In the genomic region with DNA sequence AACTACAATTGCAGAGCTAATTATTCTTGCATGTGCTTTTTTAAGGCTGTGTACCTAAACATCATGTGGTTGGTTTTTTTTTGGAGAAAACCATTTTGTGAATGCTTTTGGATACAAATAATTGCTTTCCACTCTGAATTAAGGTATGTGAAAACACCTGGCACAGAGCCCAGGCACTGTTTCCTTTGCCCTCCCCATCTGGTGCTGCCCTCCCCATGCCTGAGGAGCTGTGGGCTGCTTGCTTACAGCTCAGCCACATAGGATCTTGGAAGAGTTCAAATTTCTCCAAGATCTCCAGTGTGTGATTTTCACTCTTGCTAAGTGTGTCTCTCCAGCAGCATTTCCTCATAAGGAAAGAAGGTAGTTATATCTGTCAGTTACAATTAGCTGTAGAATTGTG, we compare ENCODE assay signal across 25 cellular contexts. TPM values are rescaled to one million over a fixed set of nuclear protein-coding genes. Genes with fewer than 3 reads are reported as not detected.
DNase-seq lines count a peak whose midpoint lies in the region; ATAC-seq, FAIRE-seq and TF ChIP-seq lines count a peak whose summit lies in the region.
"Had no signal": no experiment of that assay in that cellular context is flagged by ENCODE, and none has a peak within 500 bp of the region (broad histone marks: within the 10 kb centered on the region; RNA-seq: fewer than 3 reads in every experiment).

No MANE protein-coding gene starts in this region.

- H3K4me1 Mint-ChIP-seq in WTC11 = peaks cover 15% of the 10 kb centered on the region
- H3K4me1 Mint-ChIP-seq: activated CD4-positive, alpha-beta T cell treated with anti-CD3 and anti-CD28 coated beads, Interleukin-2, amount 10 ng/mL, durations not matched to agents 7 days and 5 days; memory B cell; T-cell had no signal

- H3K9me3 Mint-ChIP-seq in WTC11 = no peaks in the 10 kb centered on the region
- H3K9me3 Mint-ChIP-seq: activated CD4-positive, alpha-beta T cell treated with anti-CD3 and anti-CD28 coated beads, Interleukin-2, amount 10 ng/mL, durations not matched to agents 7 days and 5 days; memory B cell; natural killer cell treated with Interleukin-12 subunit alpha and Interleukin-12 subunit beta and Interleukin-15 and Interleukin-18, amount 100 ng/mL, for 72 hours; T-cell had no signal

- POLR2A ChIA-PET in HEK293 (lab: Yijun Ruan, JAX) (interaction anchor here (1.3 kb wide), 1 partner anchor 28 kb away, joined by 5 read pairs; a partner anchor contains a TSS), WTC11 (lab: Charles Lee) (no interaction called here)

- CTCF ChIA-PET in HEK293 (lab: Yijun Ruan, JAX) = interaction anchor here (0.6 to 1.1 kb wide), 4 partner anchors 7 to 713 kb away, joined by 3 to 5 read pairs (median 5); no protein-coding TSS in a partner anchor
- CTCF ChIA-PET in WTC11 (lab: Charles Lee) = interaction anchor here (0.9 kb wide), 1 partner anchor 69 kb away, joined by 3 read pairs; no protein-coding TSS in a partner anchor

- no peak overlapping the region for H3K4me3 Mint-ChIP-seq in WTC11
- H3K4me3 Mint-ChIP-seq: activated CD4-positive, alpha-beta T cell treated with anti-CD3 and anti-CD28 coated beads, Interleukin-2, amount 10 ng/mL, durations not matched to agents 7 days and 5 days; memory B cell; natural killer cell treated with Interleukin-12 subunit alpha and Interleukin-12 subunit beta and Interleukin-15 and Interleukin-18, amount 100 ng/mL, for 72 hours; T-cell had no signal

- H3K27ac ChIP-seq in HEK293 (ENCODE audit: extremely low read depth, low read depth, low read length) = no peak overlapping the region
- H3K27ac ChIP-seq: 22Rv1, parathyroid adenoma, tibial artery had no signal

- peaks cover 3% of the 10 kb centered on the region; the same call in 1 of the 2 replicates for H3K4me1 ChIP-seq in HEK293 (ENCODE audit: control insufficient read depth, insufficient read depth, low read length)
- H3K4me1 ChIP-seq: parathyroid adenoma, tibial artery had no signal

- no peaks in the 10 kb centered on the region for H3K9me3 ChIP-seq in HEK293 (ENCODE audit: control insufficient read depth, insufficient read depth, low read depth, low read length)
- H3K9me3 ChIP-seq: heart left ventricle, tibial artery had no signal

- no peaks in the 10 kb centered on the region for H3K36me3 Mint-ChIP-seq in WTC11
- H3K36me3 Mint-ChIP-seq: memory B cell; natural killer cell treated with Interleukin-12 subunit alpha and Interleukin-12 subunit beta and Interleukin-15 and Interleukin-18, amount 100 ng/mL, for 72 hours; T-cell had no signal

- no peak overlapping the region for H3K27ac Mint-ChIP-seq in WTC11
- H3K27ac Mint-ChIP-seq: activated CD4-positive, alpha-beta T cell treated with anti-CD3 and anti-CD28 coated beads, Interleukin-2, amount 10 ng/mL, durations not matched to agents 7 days and 5 days; memory B cell; natural killer cell treated with Interleukin-12 subunit alpha and Interleukin-12 subunit beta and Interleukin-15 and Interleukin-18, amount 100 ng/mL, for 72 hours; T-cell had no signal

- H3K27me3 ChIP-seq in bronchial epithelial cell (ENCODE audit: control insufficient read depth, insufficient read depth, low read length) = no peaks in the 10 kb centered on the region
- H3K27me3 ChIP-seq: heart left ventricle, tibial artery had no signal

- ATAC-seq in HG03442 (IDR thresholded peaks at IDR 0.05; ENCODE audit: unreplicated experiment) (no peak), HG02938 (IDR thresholded peaks at IDR 0.05; ENCODE audit: unreplicated experiment) (no peak), WTC11 (no peak)
- ATAC-seq: heart left ventricle; natural killer cell treated with Interleukin-12 subunit alpha and Interleukin-12 subunit beta and Interleukin-15 and Interleukin-18, amount 100 ng/mL, for 72 hours; T-cell had no signal

- H3K4me3 ChIP-seq in HEK293 (ENCODE audit: low read depth, low read length) (no peak overlapping the region), bronchial epithelial cell (ENCODE audit: low read depth, low read length) (no peak overlapping the region)
- H3K4me3 ChIP-seq: heart left ventricle, tibial artery had no signal

- peak; percentile 72 for DNase-seq in DMS 273 (lab: John Stamatoyannopoulos, UW; ENCODE audit: unreplicated experiment)
- no peak for DNase-seq in DMS 273 treated with DMSO at 0.1 percent for 48 hours (lab: John Stamatoyannopoulos, UW)
- peak; percentile 34 for DNase-seq in bronchial epithelial cell (ENCODE audit: low read depth)
- DNase-seq in lung microvascular endothelial cell (ENCODE audit: low read depth in 2 of 2) = peak; percentile 9 to 37
- DNase-seq in WTC11 (ENCODE audit: low spot score) = no peak
- DNase-seq: activated CD4-positive, alpha-beta T cell treated with anti-CD3 and anti-CD28 coated beads, Interleukin-2, amount 10 ng/mL, durations not matched to agents 7 days and 5 days; activated CD8-positive, alpha-beta memory T cell treated with anti-CD3 and anti-CD28 coated beads, Interleukin-2, amount 50 U/mL, for 48 hours; activated gamma-delta T cell; cerebellar nuclear complex; GOT3; NCI-H1436; NCI-H510A; Right ventricle myocardium superior; stimulated activated CD4-positive, alpha-beta T cell treated with anti-CD3 and anti-CD28 coated beads, Interleukin-1b, Interleukin-23, amount 100 ng/mL, for 48 hours; stimulated activated naive CD4-positive, alpha-beta T cell; T-cell; tibial artery had no signal

- H3K27me3 Mint-ChIP-seq in WTC11 (ENCODE audit: low read depth) = no peaks in the 10 kb centered on the region
- H3K27me3 Mint-ChIP-seq: memory B cell had no signal

- H3K36me3 ChIP-seq in HEK293 (ENCODE audit: control insufficient read depth in 2 of 2, insufficient read depth in 1 of 2, low read length in 2 of 2) = no peaks in the 10 kb centered on the region
- no peaks in the 10 kb centered on the region for H3K36me3 ChIP-seq in bronchial epithelial cell (ENCODE audit: control insufficient read depth, insufficient read depth, low read length)
- H3K36me3 ChIP-seq: heart left ventricle, tibial artery had no signal

- no peak for TF ChIP-seq CTCF in HEK293 (tag by site-specific recombination; IDR thresholded peaks at IDR 0.05)
- TF ChIP-seq CTCF in bronchial epithelial cell (IDR thresholded peaks at IDR 0.05; ENCODE audit: insufficient read depth, low read length, severe bottlenecking) = no peak
- TF ChIP-seq CTCF in WTC11 (IDR thresholded peaks at IDR 0.05) = no peak

- no peak for FAIRE-seq in bronchial epithelial cell (lab: Jason Lieb, UNC)

TF ChIP-seq in HEK293, 187 proteins besides CTCF, POLR2A, EP300 and RAD21 (continues in another document):
- TF ChIP-seq, protein P1, sequence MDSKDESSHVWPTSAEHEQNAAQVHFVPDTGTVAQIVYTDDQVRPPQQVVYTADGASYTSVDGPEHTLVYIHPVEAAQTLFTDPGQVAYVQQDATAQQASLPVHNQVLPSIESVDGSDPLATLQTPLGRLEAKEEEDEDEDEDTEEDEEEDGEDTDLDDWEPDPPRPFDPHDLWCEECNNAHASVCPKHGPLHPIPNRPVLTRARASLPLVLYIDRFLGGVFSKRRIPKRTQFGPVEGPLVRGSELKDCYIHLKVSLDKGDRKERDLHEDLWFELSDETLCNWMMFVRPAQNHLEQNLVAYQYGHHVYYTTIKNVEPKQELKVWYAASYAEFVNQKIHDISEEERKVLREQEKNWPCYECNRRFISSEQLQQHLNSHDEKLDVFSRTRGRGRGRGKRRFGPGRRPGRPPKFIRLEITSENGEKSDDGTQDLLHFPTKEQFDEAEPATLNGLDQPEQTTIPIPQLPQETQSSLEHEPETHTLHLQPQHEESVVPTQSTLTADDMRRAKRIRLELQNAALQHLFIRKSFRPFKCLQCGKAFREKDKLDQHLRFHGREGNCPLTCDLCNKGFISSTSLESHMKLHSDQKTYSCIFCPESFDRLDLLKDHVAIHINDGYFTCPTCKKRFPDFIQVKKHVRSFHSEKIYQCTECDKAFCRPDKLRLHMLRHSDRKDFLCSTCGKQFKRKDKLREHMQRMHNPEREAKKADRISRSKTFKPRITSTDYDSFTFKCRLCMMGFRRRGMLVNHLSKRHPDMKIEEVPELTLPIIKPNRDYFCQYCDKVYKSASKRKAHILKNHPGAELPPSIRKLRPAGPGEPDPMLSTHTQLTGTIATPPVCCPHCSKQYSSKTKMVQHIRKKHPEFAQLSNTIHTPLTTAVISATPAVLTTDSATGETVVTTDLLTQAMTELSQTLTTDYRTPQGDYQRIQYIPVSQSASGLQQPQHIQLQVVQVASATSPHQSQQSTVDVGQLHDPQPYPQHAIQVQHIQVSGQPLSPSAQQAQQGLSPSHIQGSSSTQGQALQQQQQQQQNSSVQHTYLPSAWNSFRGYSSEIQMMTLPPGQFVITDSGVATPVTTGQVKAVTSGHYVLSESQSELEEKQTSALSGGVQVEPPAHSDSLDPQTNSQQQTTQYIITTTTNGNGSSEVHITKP (tag by site-specific recombination; IDR thresholded peaks at IDR 0.05) = peak; percentile 23; the same call in 1 of the 2 replicates
- peak; percentile 39; the same call in 1 of the 2 replicates for TF ChIP-seq ZNF335 (tag by site-specific recombination; conservative IDR thresholded peaks at IDR 0.05)

TF ChIP-seq in WTC11, 78 proteins besides CTCF, POLR2A, EP300 and RAD21:
- TF ChIP-seq, protein P2, sequence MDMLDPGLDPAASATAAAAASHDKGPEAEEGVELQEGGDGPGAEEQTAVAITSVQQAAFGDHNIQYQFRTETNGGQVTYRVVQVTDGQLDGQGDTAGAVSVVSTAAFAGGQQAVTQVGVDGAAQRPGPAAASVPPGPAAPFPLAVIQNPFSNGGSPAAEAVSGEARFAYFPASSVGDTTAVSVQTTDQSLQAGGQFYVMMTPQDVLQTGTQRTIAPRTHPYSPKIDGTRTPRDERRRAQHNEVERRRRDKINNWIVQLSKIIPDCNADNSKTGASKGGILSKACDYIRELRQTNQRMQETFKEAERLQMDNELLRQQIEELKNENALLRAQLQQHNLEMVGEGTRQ (CRISPR knock-in tag; IDR thresholded peaks at IDR 0.05) = no peak
TF ChIP-seq in WTC11: peak in this region for 0.

RNA-seq across cellular contexts. Expression of a gene that starts 27.8 kb away (rescaled TPM):
- total RNA-seq in bronchial epithelial cell (0.64 and 1.3 TPM in 2 replicates), lung microvascular endothelial cell (1.1 and 4.0 TPM in 2 replicates), WTC11 (2021) (0.99 to 1.9 TPM (median 1.6 TPM) in 3 replicates)

Comparison
In these comparisons a context has a peak if more than half of its experiments do, and no peak if none do; other contexts are left out.
1. DNase-seq: peak in DMS 273 (single experiment), bronchial epithelial cell (single experiment) and lung microvascular endothelial cell (2 of 2); none in DMS 273 treated with DMSO at 0.1 percent for 48 hours (single experiment) and WTC11 (single experiment).